3 cellular contexts compared by ENCODE assay signal in the genomic region with DNA sequence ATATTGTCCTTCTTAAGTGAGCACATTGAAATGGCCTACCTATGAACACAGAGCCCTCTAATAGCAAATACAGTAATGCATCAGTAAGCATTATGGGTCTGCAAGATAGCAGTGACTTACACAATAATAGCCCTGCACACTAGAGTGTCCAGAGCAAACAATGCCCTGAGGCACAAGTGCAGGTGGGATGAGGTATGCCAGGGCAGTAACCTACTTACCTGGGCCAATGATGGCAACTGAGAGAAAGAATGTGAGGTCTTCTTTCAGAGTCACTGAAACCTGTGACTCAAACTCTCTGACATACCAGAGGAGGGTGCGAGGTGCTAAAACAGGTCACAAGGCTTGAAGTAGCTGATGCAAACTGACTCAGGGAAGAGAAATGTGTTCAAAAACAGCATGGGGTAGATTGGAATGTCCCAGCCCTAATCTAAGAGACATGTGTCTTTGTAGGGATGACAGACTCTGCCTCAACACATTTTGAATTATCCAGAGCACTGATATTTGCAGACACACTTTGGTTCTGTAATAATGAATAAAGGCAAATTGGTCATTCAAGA.
TF ChIP-seq lines count a peak whose summit lies in the region.

No MANE protein-coding gene starts in this region.

TF ChIP-seq in A549, 52 proteins besides CTCF, POLR2A, EP300 and RAD21 (continued from another document):
- TF ChIP-seq NPAS2 (CRISPR knock-in tag; IDR thresholded peaks at IDR 0.05; ENCODE audit: borderline replicate concordance), result no peak

TF ChIP-seq in GM23338, 12 proteins besides CTCF, POLR2A, EP300 and RAD21 (continued from another document):
- no peak for TF ChIP-seq CREB1 (CRISPR knock-in tag; IDR thresholded peaks at IDR 0.05; ENCODE audit: low read depth)
- no peak for TF ChIP-seq ZNF331 (CRISPR knock-in tag; IDR thresholded peaks at IDR 0.05; ENCODE audit: low read depth)
- TF ChIP-seq, protein P1, sequence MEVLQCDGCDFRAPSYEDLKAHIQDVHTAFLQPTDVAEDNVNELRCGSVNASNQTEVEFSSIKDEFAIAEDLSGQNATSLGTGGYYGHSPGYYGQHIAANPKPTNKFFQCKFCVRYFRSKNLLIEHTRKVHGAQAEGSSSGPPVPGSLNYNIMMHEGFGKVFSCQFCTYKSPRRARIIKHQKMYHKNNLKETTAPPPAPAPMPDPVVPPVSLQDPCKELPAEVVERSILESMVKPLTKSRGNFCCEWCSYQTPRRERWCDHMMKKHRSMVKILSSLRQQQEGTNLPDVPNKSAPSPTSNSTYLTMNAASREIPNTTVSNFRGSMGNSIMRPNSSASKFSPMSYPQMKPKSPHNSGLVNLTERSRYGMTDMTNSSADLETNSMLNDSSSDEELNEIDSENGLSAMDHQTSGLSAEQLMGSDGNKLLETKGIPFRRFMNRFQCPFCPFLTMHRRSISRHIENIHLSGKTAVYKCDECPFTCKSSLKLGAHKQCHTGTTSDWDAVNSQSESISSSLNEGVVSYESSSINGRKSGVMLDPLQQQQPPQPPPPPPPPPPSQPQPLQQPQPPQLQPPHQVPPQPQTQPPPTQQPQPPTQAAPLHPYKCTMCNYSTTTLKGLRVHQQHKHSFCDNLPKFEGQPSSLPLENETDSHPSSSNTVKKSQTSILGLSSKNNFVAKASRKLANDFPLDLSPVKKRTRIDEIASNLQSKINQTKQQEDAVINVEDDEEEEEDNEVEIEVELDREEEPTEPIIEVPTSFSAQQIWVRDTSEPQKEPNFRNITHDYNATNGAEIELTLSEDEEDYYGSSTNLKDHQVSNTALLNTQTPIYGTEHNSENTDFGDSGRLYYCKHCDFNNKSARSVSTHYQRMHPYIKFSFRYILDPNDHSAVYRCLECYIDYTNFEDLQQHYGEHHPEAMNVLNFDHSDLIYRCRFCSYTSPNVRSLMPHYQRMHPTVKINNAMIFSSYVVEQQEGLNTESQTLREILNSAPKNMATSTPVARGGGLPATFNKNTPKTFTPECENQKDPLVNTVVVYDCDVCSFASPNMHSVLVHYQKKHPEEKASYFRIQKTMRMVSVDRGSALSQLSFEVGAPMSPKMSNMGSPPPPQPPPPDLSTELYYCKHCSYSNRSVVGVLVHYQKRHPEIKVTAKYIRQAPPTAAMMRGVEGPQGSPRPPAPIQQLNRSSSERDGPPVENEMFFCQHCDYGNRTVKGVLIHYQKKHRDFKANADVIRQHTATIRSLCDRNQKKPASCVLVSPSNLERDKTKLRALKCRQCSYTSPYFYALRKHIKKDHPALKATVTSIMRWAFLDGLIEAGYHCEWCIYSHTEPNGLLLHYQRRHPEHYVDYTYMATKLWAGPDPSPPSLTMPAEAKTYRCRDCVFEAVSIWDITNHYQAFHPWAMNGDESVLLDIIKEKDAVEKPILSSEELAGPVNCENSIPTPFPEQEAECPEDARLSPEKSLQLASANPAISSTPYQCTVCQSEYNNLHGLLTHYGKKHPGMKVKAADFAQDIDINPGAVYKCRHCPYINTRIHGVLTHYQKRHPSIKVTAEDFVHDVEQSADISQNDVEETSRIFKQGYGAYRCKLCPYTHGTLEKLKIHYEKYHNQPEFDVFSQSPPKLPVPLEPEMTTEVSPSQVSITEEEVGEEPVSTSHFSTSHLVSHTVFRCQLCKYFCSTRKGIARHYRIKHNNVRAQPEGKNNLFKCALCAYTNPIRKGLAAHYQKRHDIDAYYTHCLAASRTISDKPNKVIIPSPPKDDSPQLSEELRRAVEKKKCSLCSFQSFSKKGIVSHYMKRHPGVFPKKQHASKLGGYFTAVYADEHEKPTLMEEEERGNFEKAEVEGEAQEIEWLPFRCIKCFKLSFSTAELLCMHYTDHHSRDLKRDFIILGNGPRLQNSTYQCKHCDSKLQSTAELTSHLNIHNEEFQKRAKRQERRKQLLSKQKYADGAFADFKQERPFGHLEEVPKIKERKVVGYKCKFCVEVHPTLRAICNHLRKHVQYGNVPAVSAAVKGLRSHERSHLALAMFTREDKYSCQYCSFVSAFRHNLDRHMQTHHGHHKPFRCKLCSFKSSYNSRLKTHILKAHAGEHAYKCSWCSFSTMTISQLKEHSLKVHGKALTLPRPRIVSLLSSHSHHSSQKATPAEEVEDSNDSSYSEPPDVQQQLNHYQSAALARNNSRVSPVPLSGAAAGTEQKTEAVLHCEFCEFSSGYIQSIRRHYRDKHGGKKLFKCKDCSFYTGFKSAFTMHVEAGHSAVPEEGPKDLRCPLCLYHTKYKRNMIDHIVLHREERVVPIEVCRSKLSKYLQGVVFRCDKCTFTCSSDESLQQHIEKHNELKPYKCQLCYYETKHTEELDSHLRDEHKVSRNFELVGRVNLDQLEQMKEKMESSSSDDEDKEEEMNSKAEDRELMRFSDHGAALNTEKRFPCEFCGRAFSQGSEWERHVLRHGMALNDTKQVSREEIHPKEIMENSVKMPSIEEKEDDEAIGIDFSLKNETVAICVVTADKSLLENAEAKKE (CRISPR knock-in tag; IDR thresholded peaks at IDR 0.05), result no peak
- no peak for TF ChIP-seq EZH2phosphoT487 (IDR thresholded peaks at IDR 0.05; ENCODE audit: unreplicated experiment)
- TF ChIP-seq NANOG (IDR thresholded peaks at IDR 0.05; ENCODE audit: borderline replicate concordance), result no peak
- no peak for TF ChIP-seq JUNB (IDR thresholded peaks at IDR 0.05; ENCODE audit: unreplicated experiment)
- TF ChIP-seq STAT1 (IDR thresholded peaks at IDR 0.05; ENCODE audit: unreplicated experiment), result no peak
- TF ChIP-seq, protein P2, sequence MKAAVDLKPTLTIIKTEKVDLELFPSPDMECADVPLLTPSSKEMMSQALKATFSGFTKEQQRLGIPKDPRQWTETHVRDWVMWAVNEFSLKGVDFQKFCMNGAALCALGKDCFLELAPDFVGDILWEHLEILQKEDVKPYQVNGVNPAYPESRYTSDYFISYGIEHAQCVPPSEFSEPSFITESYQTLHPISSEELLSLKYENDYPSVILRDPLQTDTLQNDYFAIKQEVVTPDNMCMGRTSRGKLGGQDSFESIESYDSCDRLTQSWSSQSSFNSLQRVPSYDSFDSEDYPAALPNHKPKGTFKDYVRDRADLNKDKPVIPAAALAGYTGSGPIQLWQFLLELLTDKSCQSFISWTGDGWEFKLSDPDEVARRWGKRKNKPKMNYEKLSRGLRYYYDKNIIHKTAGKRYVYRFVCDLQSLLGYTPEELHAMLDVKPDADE (IDR thresholded peaks at IDR 0.05), result no peak
- no peak for TF ChIP-seq POLR2AphosphoS5 (IDR thresholded peaks at IDR 0.05; ENCODE audit: low read depth)

TF ChIP-seq in SK-N-SH treated with all-trans-retinoic acid at 6 μM for 48 hours, 23 proteins besides CTCF, POLR2A, EP300 and RAD21 (continued from another document):
- TF ChIP-seq, protein P3, sequence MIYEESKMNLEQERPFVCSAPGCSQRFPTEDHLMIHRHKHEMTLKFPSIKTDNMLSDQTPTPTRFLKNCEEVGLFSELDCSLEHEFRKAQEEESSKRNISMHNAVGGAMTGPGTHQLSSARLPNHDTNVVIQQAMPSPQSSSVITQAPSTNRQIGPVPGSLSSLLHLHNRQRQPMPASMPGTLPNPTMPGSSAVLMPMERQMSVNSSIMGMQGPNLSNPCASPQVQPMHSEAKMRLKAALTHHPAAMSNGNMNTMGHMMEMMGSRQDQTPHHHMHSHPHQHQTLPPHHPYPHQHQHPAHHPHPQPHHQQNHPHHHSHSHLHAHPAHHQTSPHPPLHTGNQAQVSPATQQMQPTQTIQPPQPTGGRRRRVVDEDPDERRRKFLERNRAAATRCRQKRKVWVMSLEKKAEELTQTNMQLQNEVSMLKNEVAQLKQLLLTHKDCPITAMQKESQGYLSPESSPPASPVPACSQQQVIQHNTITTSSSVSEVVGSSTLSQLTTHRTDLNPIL (CRISPR knock-in tag; IDR thresholded peaks at IDR 0.05; ENCODE audit: low read depth), result no peak
- TF ChIP-seq ARNTL (CRISPR knock-in tag; IDR thresholded peaks at IDR 0.05; ENCODE audit: borderline replicate concordance, low read depth), result no peak
- TF ChIP-seq, protein P4, sequence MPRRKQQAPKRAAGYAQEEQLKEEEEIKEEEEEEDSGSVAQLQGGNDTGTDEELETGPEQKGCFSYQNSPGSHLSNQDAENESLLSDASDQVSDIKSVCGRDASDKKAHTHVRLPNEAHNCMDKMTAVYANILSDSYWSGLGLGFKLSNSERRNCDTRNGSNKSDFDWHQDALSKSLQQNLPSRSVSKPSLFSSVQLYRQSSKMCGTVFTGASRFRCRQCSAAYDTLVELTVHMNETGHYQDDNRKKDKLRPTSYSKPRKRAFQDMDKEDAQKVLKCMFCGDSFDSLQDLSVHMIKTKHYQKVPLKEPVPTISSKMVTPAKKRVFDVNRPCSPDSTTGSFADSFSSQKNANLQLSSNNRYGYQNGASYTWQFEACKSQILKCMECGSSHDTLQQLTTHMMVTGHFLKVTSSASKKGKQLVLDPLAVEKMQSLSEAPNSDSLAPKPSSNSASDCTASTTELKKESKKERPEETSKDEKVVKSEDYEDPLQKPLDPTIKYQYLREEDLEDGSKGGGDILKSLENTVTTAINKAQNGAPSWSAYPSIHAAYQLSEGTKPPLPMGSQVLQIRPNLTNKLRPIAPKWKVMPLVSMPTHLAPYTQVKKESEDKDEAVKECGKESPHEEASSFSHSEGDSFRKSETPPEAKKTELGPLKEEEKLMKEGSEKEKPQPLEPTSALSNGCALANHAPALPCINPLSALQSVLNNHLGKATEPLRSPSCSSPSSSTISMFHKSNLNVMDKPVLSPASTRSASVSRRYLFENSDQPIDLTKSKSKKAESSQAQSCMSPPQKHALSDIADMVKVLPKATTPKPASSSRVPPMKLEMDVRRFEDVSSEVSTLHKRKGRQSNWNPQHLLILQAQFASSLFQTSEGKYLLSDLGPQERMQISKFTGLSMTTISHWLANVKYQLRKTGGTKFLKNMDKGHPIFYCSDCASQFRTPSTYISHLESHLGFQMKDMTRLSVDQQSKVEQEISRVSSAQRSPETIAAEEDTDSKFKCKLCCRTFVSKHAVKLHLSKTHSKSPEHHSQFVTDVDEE (CRISPR knock-in tag; IDR thresholded peaks at IDR 0.05), result no peak
- TF ChIP-seq BACH2 (CRISPR knock-in tag; IDR thresholded peaks at IDR 0.05; ENCODE audit: borderline replicate concordance), result no peak
- TF ChIP-seq OSR1 (CRISPR knock-in tag; IDR thresholded peaks at IDR 0.05), result no peak
- TF ChIP-seq, protein P5, sequence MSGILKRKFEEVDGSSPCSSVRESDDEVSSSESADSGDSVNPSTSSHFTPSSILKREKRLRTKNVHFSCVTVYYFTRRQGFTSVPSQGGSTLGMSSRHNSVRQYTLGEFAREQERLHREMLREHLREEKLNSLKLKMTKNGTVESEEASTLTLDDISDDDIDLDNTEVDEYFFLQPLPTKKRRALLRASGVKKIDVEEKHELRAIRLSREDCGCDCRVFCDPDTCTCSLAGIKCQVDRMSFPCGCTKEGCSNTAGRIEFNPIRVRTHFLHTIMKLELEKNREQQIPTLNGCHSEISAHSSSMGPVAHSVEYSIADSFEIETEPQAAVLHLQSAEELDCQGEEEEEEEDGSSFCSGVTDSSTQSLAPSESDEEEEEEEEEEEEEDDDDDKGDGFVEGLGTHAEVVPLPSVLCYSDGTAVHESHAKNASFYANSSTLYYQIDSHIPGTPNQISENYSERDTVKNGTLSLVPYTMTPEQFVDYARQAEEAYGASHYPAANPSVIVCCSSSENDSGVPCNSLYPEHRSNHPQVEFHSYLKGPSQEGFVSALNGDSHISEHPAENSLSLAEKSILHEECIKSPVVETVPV (CRISPR knock-in tag; IDR thresholded peaks at IDR 0.05), result no peak
- TF ChIP-seq ZFP3 (CRISPR knock-in tag; IDR thresholded peaks at IDR 0.05), result no peak
- TF ChIP-seq ZC3H10 (CRISPR knock-in tag; IDR thresholded peaks at IDR 0.05), result no peak
